Comparison of ENCODE assay signal across 21 cellular contexts in the genomic region with DNA sequence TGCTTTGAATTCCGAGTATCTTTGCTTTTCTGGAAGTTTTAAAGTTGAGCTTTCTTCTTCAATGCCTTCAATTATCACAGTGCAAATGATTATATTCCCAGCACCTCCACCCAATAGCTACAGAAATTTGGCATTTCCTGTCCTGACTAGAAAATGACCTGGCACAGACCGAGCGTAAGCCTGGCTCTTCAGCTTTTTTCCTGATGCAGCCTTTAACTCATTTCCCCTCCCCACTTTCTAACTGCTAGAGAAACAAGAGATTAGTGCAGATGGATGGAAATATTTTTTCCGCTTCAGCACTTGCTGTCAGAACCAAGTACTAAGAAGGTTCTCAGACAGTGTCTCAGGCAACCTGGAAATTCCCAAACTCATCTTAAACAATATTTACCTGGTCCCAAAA.
"Had no signal": no experiment of that assay in that cellular context is flagged by ENCODE, and none has a peak within 500 bp of the region (broad histone marks: within the 10 kb centered on the region; RNA-seq: fewer than 3 reads in every experiment).

No MANE protein-coding gene starts in this region.

- H3K27ac ChIP-seq: body of pancreas, spleen, thyroid gland had no signal

- H3K4me3 Mint-ChIP-seq: activated CD4-positive, alpha-beta T cell treated with anti-CD3 and anti-CD28 coated beads, Interleukin-2, amount 10 ng/mL, durations not matched to agents 24 days and 14 days; activated CD8-positive, alpha-beta T cell treated with anti-CD3 and anti-CD28 coated beads for 36 hours; activated naive CD8-positive, alpha-beta T cell treated with anti-CD3 and anti-CD28 coated beads, Interleukin-2, amount 10 ng/mL, durations not matched to agents 7 days and 5 days; activated T-helper 17 cell treated with anti-CD3 and anti-CD28 coated beads, Interleukin-2, amount 50 U/mL, for 72 hours; naive B cell; stimulated activated naive B cell treated with anti-CD40 and anti-IgM and Interleukin-4, amounts not matched to agents 10 μg/mL and 1 μg/mL and 100 μg/mL, for 72 hours had no signal

- H3K27me3 Mint-ChIP-seq: activated CD8-positive, alpha-beta T cell treated with anti-CD3 and anti-CD28 coated beads for 36 hours had no signal

- H3K27me3 ChIP-seq: body of pancreas, spleen, thyroid gland had no signal

- ATAC-seq: activated CD8-positive, alpha-beta T cell treated with anti-CD3 and anti-CD28 coated beads for 36 hours; activated T-helper 17 cell treated with anti-CD3 and anti-CD28 coated beads, Interleukin-2, amount 50 U/mL, for 72 hours; body of pancreas; left lobe of liver; mucosa of descending colon; stimulated activated naive B cell treated with anti-CD40 and anti-IgM and Interleukin-4, amounts not matched to agents 10 μg/mL and 1 μg/mL and 100 μg/mL, for 72 hours had no signal

- H3K36me3 ChIP-seq: spleen, thyroid gland had no signal

- H3K36me3 Mint-ChIP-seq: activated naive CD8-positive, alpha-beta T cell treated with anti-CD3 and anti-CD28 coated beads, Interleukin-2, amount 10 ng/mL, durations not matched to agents 7 days and 5 days; naive B cell; stimulated activated naive B cell treated with anti-CD40 and anti-IgM and Interleukin-4, amounts not matched to agents 10 μg/mL and 1 μg/mL and 100 μg/mL, for 72 hours had no signal

- H3K4me1 Mint-ChIP-seq: activated CD4-positive, alpha-beta T cell treated with anti-CD3 and anti-CD28 coated beads, Interleukin-2, amount 10 ng/mL, durations not matched to agents 24 days and 14 days; activated naive CD8-positive, alpha-beta T cell treated with anti-CD3 and anti-CD28 coated beads, Interleukin-2, amount 10 ng/mL, durations not matched to agents 7 days and 5 days; activated T-helper 17 cell treated with anti-CD3 and anti-CD28 coated beads, Interleukin-2, amount 50 U/mL, for 72 hours; naive B cell; stimulated activated naive B cell treated with anti-CD40 and anti-IgM and Interleukin-4, amounts not matched to agents 10 μg/mL and 1 μg/mL and 100 μg/mL, for 72 hours had no signal

- DNase-seq: activated CD4-positive, CD25-positive, alpha-beta regulatory T cell; activated CD8-positive, alpha-beta T cell treated with anti-CD3 and anti-CD28 coated beads for 36 hours; activated naive CD4-positive, alpha-beta T cell treated with Interleukin-2 at 50 U/mL for 16 hours; activated naive CD8-positive, alpha-beta T cell treated with anti-CD3 and anti-CD28 coated beads, Interleukin-2, amount 10 ng/mL, durations not matched to agents 7 days and 5 days; activated T-cell treated with anti-CD3 and anti-CD28 coated beads, Interleukin-2, amount 50 U/mL, for 1 hour; body of pancreas; central memory CD4-positive, alpha-beta T cell; effector memory CD4-positive, alpha-beta T cell; foreskin melanocyte; kidney; mammary epithelial cell; mucosa of descending colon; naive B cell; spleen; stimulated activated CD4-positive, alpha-beta T cell treated with anti-CD3 and anti-CD28 coated beads, Interleukin-4, amount 100 ng/mL, for 4 hours; stimulated activated naive B cell treated with anti-CD40 and anti-IgM and Interleukin-4, amounts not matched to agents 10 μg/mL and 1 μg/mL and 100 μg/mL, for 72 hours; T1000; thyroid gland had no signal

- H3K9me3 Mint-ChIP-seq: activated CD8-positive, alpha-beta T cell treated with anti-CD3 and anti-CD28 coated beads for 36 hours; activated naive CD8-positive, alpha-beta T cell treated with anti-CD3 and anti-CD28 coated beads, Interleukin-2, amount 10 ng/mL, durations not matched to agents 7 days and 5 days; activated T-helper 17 cell treated with anti-CD3 and anti-CD28 coated beads, Interleukin-2, amount 50 U/mL, for 72 hours; naive B cell; stimulated activated naive B cell treated with anti-CD40 and anti-IgM and Interleukin-4, amounts not matched to agents 10 μg/mL and 1 μg/mL and 100 μg/mL, for 72 hours had no signal

- H3K9me3 ChIP-seq: body of pancreas, mucosa of descending colon, spleen, thyroid gland had no signal

- H3K27ac Mint-ChIP-seq: activated CD4-positive, alpha-beta T cell treated with anti-CD3 and anti-CD28 coated beads, Interleukin-2, amount 10 ng/mL, durations not matched to agents 24 days and 14 days; activated CD8-positive, alpha-beta T cell treated with anti-CD3 and anti-CD28 coated beads for 36 hours; activated naive CD8-positive, alpha-beta T cell treated with anti-CD3 and anti-CD28 coated beads, Interleukin-2, amount 10 ng/mL, durations not matched to agents 7 days and 5 days; activated T-helper 17 cell treated with anti-CD3 and anti-CD28 coated beads, Interleukin-2, amount 50 U/mL, for 72 hours; naive B cell; stimulated activated naive B cell treated with anti-CD40 and anti-IgM and Interleukin-4, amounts not matched to agents 10 μg/mL and 1 μg/mL and 100 μg/mL, for 72 hours had no signal

- H3K4me1 ChIP-seq: body of pancreas had no signal

- H3K4me3 ChIP-seq: body of pancreas, mucosa of descending colon, spleen, thyroid gland had no signal
